In genomic region chr17:8126306-8127066, GRCh38 we compare ENCODE assay signal across 1 cellular context.
A peak's percentile ranks its signal among the peaks of the same experiment; 100 is the strongest.
TF ChIP-seq lines count a peak whose summit lies in the region.

No MANE protein-coding gene starts in this region.

TF ChIP-seq in HepG2, 621 proteins besides CTCF, POLR2A, EP300 and RAD21 (continues in another document):
- TF ChIP-seq ZSCAN9 (CRISPR knock-in tag; IDR thresholded peaks at IDR 0.05; ENCODE audit: borderline replicate concordance) (0 out of 2 replicates have a peak, but pooled peaks have one; percentile 20), MED1 (CRISPR knock-in tag; IDR thresholded peaks at IDR 0.05) (peak; percentile 19; the same call in 1 of the 2 replicates), BRD4 (CRISPR knock-in tag; IDR thresholded peaks at IDR 0.05) (no peak), ZNF260 (CRISPR knock-in tag; IDR thresholded peaks at IDR 0.05; ENCODE audit: borderline replicate concordance, low read depth) (no peak), ZNF850 (CRISPR knock-in tag; conservative IDR thresholded peaks at IDR 0.05) (no peak), ATF7-NPFF (CRISPR knock-in tag; IDR thresholded peaks at IDR 0.05; ENCODE audit: low read depth) (no peak), EHMT2 (IDR thresholded peaks at IDR 0.05; ENCODE audit: borderline replicate concordance, low read depth, low read length) (no peak), SMAD1 (CRISPR knock-in tag; IDR thresholded peaks at IDR 0.05; ENCODE audit: borderline replicate concordance, low read depth) (no peak), GPBP1L1 (CRISPR knock-in tag; IDR thresholded peaks at IDR 0.05) (no peak), HMG20B (CRISPR knock-in tag; conservative IDR thresholded peaks at IDR 0.05) (no peak), ZBTB1 (CRISPR knock-in tag; IDR thresholded peaks at IDR 0.05; ENCODE audit: borderline replicate concordance) (no peak), PHF20 (CRISPR knock-in tag; IDR thresholded peaks at IDR 0.05) (no peak), ZNF678 (CRISPR knock-in tag; IDR thresholded peaks at IDR 0.05) (no peak), ZNF775 (CRISPR knock-in tag; IDR thresholded peaks at IDR 0.05; ENCODE audit: borderline replicate concordance) (no peak), ZFP62 (CRISPR knock-in tag; IDR thresholded peaks at IDR 0.05) (no peak), TAF15 (IDR thresholded peaks at IDR 0.05; ENCODE audit: low read depth, low read length, poor library complexity, severe bottlenecking) (no peak), KDM4B (CRISPR knock-in tag; IDR thresholded peaks at IDR 0.05) (no peak), ZNF546 (CRISPR knock-in tag; conservative IDR thresholded peaks at IDR 0.05) (no peak), SMAD3 (CRISPR knock-in tag; IDR thresholded peaks at IDR 0.05) (no peak), RORA (CRISPR knock-in tag; IDR thresholded peaks at IDR 0.05) (no peak), ZNF281 (CRISPR knock-in tag; IDR thresholded peaks at IDR 0.05; ENCODE audit: borderline replicate concordance) (no peak), ZNF547 (CRISPR knock-in tag; IDR thresholded peaks at IDR 0.05) (no peak), SP1 (IDR thresholded peaks at IDR 0.05) (no peak), SP1 (CRISPR knock-in tag; IDR thresholded peaks at IDR 0.05) (no peak), MAF1 (CRISPR knock-in tag; IDR thresholded peaks at IDR 0.05; ENCODE audit: borderline replicate concordance) (no peak), SAP130 (CRISPR knock-in tag; IDR thresholded peaks at IDR 0.05; ENCODE audit: low read depth) (0 out of 2 replicates have a peak, but pooled peaks have one; percentile 16), SETDB1 (CRISPR knock-in tag; IDR thresholded peaks at IDR 0.05; ENCODE audit: borderline replicate concordance) (no peak), FOXP4 (CRISPR knock-in tag; IDR thresholded peaks at IDR 0.05) (no peak), ZFX (CRISPR knock-in tag; IDR thresholded peaks at IDR 0.05; ENCODE audit: low read depth) (peak; percentile 28), HNRNPUL1 (IDR thresholded peaks at IDR 0.05; ENCODE audit: low read depth, low read length) (no peak), ZBTB34 (CRISPR knock-in tag; IDR thresholded peaks at IDR 0.05) (no peak), HOXA3 (CRISPR knock-in tag; IDR thresholded peaks at IDR 0.05) (peak; percentile 29; the same call in 1 of the 2 replicates), NR3C1 (CRISPR knock-in tag; IDR thresholded peaks at IDR 0.05) (no peak), ZBTB20 (CRISPR knock-in tag; IDR thresholded peaks at IDR 0.05; ENCODE audit: borderline replicate concordance, low read depth) (no peak), ZNF790 (CRISPR knock-in tag; IDR thresholded peaks at IDR 0.05; ENCODE audit: borderline replicate concordance) (no peak), SNAI1 (CRISPR knock-in tag; IDR thresholded peaks at IDR 0.05; ENCODE audit: borderline replicate concordance) (no peak), GABPB1 (CRISPR knock-in tag; IDR thresholded peaks at IDR 0.05) (peak; percentile 56), JARID2 (CRISPR knock-in tag; IDR thresholded peaks at IDR 0.05; ENCODE audit: insufficient replicate concordance) (no peak), TCF7L2 (IDR thresholded peaks at IDR 0.05; ENCODE audit: low read depth, low read length) (no peak), ZNF724P (CRISPR knock-in tag; IDR thresholded peaks at IDR 0.05; ENCODE audit: borderline replicate concordance) (no peak), PLSCR1 (CRISPR knock-in tag; IDR thresholded peaks at IDR 0.05; ENCODE audit: borderline replicate concordance) (no peak), EZH2 (conservative IDR thresholded peaks at IDR 0.05; ENCODE audit: low read depth, low read length) (no peak), ETV5 (CRISPR knock-in tag; IDR thresholded peaks at IDR 0.05; ENCODE audit: borderline replicate concordance) (0 out of 2 replicates have a peak, but pooled peaks have one; percentile 9), KAT8 (CRISPR knock-in tag; IDR thresholded peaks at IDR 0.05) (0 out of 2 replicates have a peak, but pooled peaks have one; percentile 14), RBM39 (IDR thresholded peaks at IDR 0.05; ENCODE audit: low read depth, low read length, poor library complexity, severe bottlenecking) (no peak), ZNF124 (CRISPR knock-in tag; IDR thresholded peaks at IDR 0.05) (peak; percentile 67; the same call in 1 of the 2 replicates)
- TF ChIP-seq, protein P1, sequence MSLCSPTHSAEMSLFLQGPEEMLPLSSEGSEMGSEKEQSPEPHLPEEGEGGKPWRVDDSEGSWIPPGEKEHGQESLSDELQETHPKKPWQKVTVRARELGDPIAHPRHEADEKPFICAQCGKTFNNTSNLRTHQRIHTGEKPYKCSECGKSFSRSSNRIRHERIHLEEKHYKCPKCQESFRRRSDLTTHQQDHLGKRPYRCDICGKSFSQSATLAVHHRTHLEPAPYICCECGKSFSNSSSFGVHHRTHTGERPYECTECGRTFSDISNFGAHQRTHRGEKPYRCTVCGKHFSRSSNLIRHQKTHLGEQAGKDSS (CRISPR knock-in tag; IDR thresholded peaks at IDR 0.05; ENCODE audit: borderline replicate concordance, low read depth), result no peak
- TF ChIP-seq, protein P2, sequence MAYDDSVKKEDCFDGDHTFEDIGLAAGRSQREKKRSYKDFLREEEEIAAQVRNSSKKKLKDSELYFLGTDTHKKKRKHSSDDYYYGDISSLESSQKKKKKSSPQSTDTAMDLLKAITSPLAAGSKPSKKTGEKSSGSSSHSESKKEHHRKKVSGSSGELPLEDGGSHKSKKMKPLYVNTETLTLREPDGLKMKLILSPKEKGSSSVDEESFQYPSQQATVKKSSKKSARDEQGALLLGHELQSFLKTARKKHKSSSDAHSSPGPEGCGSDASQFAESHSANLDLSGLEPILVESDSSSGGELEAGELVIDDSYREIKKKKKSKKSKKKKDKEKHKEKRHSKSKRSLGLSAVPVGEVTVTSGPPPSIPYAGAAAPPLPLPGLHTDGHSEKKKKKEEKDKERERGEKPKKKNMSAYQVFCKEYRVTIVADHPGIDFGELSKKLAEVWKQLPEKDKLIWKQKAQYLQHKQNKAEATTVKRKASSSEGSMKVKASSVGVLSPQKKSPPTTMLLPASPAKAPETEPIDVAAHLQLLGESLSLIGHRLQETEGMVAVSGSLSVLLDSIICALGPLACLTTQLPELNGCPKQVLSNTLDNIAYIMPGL (CRISPR knock-in tag; IDR thresholded peaks at IDR 0.05; ENCODE audit: borderline replicate concordance in 1 of 2, low read depth in 1 of 2), result 0 out of 4 replicates have a peak, but pooled peaks of 1 of the 2 experiments have one; percentile 20
- TF ChIP-seq, protein P3, sequence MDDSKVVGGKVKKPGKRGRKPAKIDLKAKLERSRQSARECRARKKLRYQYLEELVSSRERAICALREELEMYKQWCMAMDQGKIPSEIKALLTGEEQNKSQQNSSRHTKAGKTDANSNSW (CRISPR knock-in tag; IDR thresholded peaks at IDR 0.05; ENCODE audit: borderline replicate concordance), result no peak
- TF ChIP-seq, protein P4, sequence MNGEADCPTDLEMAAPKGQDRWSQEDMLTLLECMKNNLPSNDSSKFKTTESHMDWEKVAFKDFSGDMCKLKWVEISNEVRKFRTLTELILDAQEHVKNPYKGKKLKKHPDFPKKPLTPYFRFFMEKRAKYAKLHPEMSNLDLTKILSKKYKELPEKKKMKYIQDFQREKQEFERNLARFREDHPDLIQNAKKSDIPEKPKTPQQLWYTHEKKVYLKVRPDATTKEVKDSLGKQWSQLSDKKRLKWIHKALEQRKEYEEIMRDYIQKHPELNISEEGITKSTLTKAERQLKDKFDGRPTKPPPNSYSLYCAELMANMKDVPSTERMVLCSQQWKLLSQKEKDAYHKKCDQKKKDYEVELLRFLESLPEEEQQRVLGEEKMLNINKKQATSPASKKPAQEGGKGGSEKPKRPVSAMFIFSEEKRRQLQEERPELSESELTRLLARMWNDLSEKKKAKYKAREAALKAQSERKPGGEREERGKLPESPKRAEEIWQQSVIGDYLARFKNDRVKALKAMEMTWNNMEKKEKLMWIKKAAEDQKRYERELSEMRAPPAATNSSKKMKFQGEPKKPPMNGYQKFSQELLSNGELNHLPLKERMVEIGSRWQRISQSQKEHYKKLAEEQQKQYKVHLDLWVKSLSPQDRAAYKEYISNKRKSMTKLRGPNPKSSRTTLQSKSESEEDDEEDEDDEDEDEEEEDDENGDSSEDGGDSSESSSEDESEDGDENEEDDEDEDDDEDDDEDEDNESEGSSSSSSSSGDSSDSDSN (CRISPR knock-in tag; IDR thresholded peaks at IDR 0.05), result peak; percentile 41; the same call in 1 of the 2 replicates
- TF ChIP-seq, protein P5, sequence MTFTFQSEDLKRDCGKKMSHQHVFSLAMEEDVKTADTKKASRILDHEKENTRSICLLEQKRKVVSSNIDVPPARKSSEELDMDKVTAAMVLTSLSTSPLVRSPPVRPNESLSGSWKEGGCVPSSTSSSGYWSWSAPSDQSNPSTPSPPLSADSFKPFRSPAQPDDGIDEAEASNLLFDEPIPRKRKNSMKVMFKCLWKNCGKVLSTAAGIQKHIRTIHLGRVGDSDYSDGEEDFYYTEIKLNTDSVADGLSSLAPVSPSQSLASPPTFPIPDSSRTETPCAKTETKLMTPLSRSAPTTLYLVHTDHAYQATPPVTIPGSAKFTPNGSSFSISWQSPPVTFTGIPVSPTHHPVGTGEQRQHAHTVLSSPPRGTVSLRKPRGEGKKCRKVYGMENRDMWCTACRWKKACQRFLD (CRISPR knock-in tag; IDR thresholded peaks at IDR 0.05; ENCODE audit: borderline replicate concordance), result no peak
- TF ChIP-seq, protein P6, sequence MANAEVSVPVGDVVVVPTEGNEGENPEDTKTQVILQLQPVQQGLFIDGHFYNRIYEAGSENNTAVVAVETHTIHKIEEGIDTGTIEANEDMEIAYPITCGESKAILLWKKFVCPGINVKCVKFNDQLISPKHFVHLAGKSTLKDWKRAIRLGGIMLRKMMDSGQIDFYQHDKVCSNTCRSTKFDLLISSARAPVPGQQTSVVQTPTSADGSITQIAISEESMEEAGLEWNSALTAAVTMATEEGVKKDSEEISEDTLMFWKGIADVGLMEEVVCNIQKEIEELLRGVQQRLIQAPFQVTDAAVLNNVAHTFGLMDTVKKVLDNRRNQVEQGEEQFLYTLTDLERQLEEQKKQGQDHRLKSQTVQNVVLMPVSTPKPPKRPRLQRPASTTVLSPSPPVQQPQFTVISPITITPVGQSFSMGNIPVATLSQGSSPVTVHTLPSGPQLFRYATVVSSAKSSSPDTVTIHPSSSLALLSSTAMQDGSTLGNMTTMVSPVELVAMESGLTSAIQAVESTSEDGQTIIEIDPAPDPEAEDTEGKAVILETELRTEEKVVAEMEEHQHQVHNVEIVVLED (CRISPR knock-in tag; IDR thresholded peaks at IDR 0.05; ENCODE audit: borderline replicate concordance), result no peak
